In genomic region chr2:47751856-47752414, GRCh38 we compare ENCODE assay signal across 11 cellular contexts. TPM values are rescaled to one million over a fixed set of nuclear protein-coding genes. Genes with fewer than 3 reads are reported as not detected.
A peak's percentile ranks its signal among the peaks of the same experiment; 100 is the strongest.
DNase-seq lines count a peak whose midpoint lies in the region; ATAC-seq, FAIRE-seq and TF ChIP-seq lines count a peak whose summit lies in the region.
"Had no signal": no experiment of that assay in that cellular context is flagged by ENCODE, and none has a peak within 500 bp of the region (broad histone marks: within the 10 kb centered on the region; RNA-seq: fewer than 3 reads in every experiment).

No MANE protein-coding gene starts in this region.

- CTCF ChIA-PET in MCF 10A (lab: Yijun Ruan, JAX) = interaction anchor here (1.6 to 2.3 kb wide), 2 partner anchors 14 to 16 kb away, joined by 5 to 16 read pairs; no protein-coding TSS in a partner anchor

- peaks cover 0 to 16% (median 12%) of the 10 kb centered on the region in 4 donors for H3K4me1 ChIP-seq in tibial nerve

- BruUV-seq in MCF 10A (replicated peaks; lab: Mats Ljungman, UMichigan) = no TSS peak

- H3K9me3 ChIP-seq in tibial nerve = peaks cover 0 to 17% (median 2%) of the 10 kb centered on the region in 4 donors

- POLR2A ChIA-PET in MCF 10A (lab: Yijun Ruan, JAX) = interaction anchor here (0.7 kb wide), 1 partner anchor 141 kb away, joined by 3 read pairs; no protein-coding TSS in a partner anchor

- DNase-seq in natural killer cell treated with Interleukin-12 subunit alpha and Interleukin-12 subunit beta and Interleukin-15 and Interleukin-18, amount 100 ng/mL, for 72 hours (ENCODE audit: low spot score) = no peak
- DNase-seq in natural killer cell (no peak), MCF 10A (ENCODE audit: unreplicated experiment) (no peak), tibial nerve (ENCODE audit: low spot score in 2 of 2) (no peak), RCC 7860 (ENCODE audit: low spot score) (no peak), NOMO-1 (lab: John Stamatoyannopoulos, UW; ENCODE audit: unreplicated experiment in 2 of 2) (no peak), superior temporal gyrus (ENCODE audit: extremely low spot score) (no peak)
- DNase-seq: NCI-H1092, spleen had no signal

- intact Hi-C loops in natural killer cell (cut with micrococcal nuclease) (no loop called here), MCF 10A (cut with micrococcal nuclease) (loop anchor here (5.0 kb wide), 1 partner anchor 120 kb away; no protein-coding TSS in a partner anchor)

- H3K36me3 Mint-ChIP-seq in natural killer cell treated with Interleukin-12 subunit alpha and Interleukin-12 subunit beta and Interleukin-15 and Interleukin-18, amount 100 ng/mL, for 72 hours = peaks cover 2% of the 10 kb centered on the region
- H3K36me3 Mint-ChIP-seq in natural killer cell = no peaks in the 10 kb centered on the region
- no peaks in the 10 kb centered on the region for H3K36me3 Mint-ChIP-seq in MCF 10A (ENCODE audit: insufficient read depth, unreplicated experiment)

- H3K27me3 ChIP-seq in tibial nerve = no peaks in the 10 kb centered on the region
- H3K27me3 ChIP-seq: spleen had no signal

- ATAC-seq in natural killer cell treated with Interleukin-12 subunit alpha and Interleukin-12 subunit beta and Interleukin-15 and Interleukin-18, amount 100 ng/mL, for 72 hours = peak; percentile 37 to 64
- ATAC-seq in natural killer cell = no peak
- peak; percentile 32 for ATAC-seq in HG03457 (IDR thresholded peaks at IDR 0.05; ENCODE audit: unreplicated experiment)

- H3K27me3 Mint-ChIP-seq in natural killer cell treated with Interleukin-12 subunit alpha and Interleukin-12 subunit beta and Interleukin-15 and Interleukin-18, amount 100 ng/mL, for 72 hours = no peaks in the 10 kb centered on the region
- peaks cover 0 to 6% of the 10 kb centered on the region in 2 donors for H3K27me3 Mint-ChIP-seq in natural killer cell (ENCODE audit: low read depth in 2 of 2)
- H3K27me3 Mint-ChIP-seq in MCF 10A (ENCODE audit: insufficient read depth, unreplicated experiment) = no peaks in the 10 kb centered on the region

- H3K27ac Mint-ChIP-seq in natural killer cell treated with Interleukin-12 subunit alpha and Interleukin-12 subunit beta and Interleukin-15 and Interleukin-18, amount 100 ng/mL, for 72 hours = peak overlapping the region; percentile 54 to 83
- H3K27ac Mint-ChIP-seq in natural killer cell = no peak overlapping the region
- peak overlapping the region; percentile 83 for H3K27ac Mint-ChIP-seq in MCF 10A (ENCODE audit: low read depth, unreplicated experiment)

- peak overlapping the region; percentile 72 for H3K4me3 Mint-ChIP-seq in natural killer cell treated with Interleukin-12 subunit alpha and Interleukin-12 subunit beta and Interleukin-15 and Interleukin-18, amount 100 ng/mL, for 72 hours
- H3K4me3 Mint-ChIP-seq in natural killer cell (no peak overlapping the region), MCF 10A (ENCODE audit: unreplicated experiment) (peak overlapping the region; percentile 49)

- H3K27ac ChIP-seq in tibial nerve = peak overlapping the region; percentile 48 to 93 (median 71)

- H3K4me3 ChIP-seq in tibial nerve = no peak overlapping the region
- H3K4me3 ChIP-seq: spleen had no signal

- H3K4me1 Mint-ChIP-seq in natural killer cell treated with Interleukin-12 subunit alpha and Interleukin-12 subunit beta and Interleukin-15 and Interleukin-18, amount 100 ng/mL, for 72 hours (ENCODE audit: low read depth in 2 of 2) = peaks cover 9 to 13% of the 10 kb centered on the region in 2 donors
- H3K4me1 Mint-ChIP-seq in natural killer cell (no peaks in the 10 kb centered on the region), MCF 10A (ENCODE audit: insufficient read depth, unreplicated experiment) (peaks cover 11% of the 10 kb centered on the region)

- no peak for TF ChIP-seq CTCF in natural killer cell (IDR thresholded peaks at IDR 0.05)
- no peak for TF ChIP-seq CTCF in MCF 10A (IDR thresholded peaks at IDR 0.05; ENCODE audit: unreplicated experiment)
- TF ChIP-seq CTCF in tibial nerve (IDR thresholded peaks at IDR 0.05) = no peak

- peak in 1 of 2 donors; percentile 0 for TF ChIP-seq POLR2A in tibial nerve (IDR thresholded peaks at IDR 0.05)

- no peak for FAIRE-seq in RCC 7860 (lab: Jason Lieb, UNC)
- FAIRE-seq: bronchial epithelial cell had no signal

- no peak for TF ChIP-seq EP300 in tibial nerve (IDR thresholded peaks at IDR 0.05)

- H3K9me3 Mint-ChIP-seq in natural killer cell treated with Interleukin-12 subunit alpha and Interleukin-12 subunit beta and Interleukin-15 and Interleukin-18, amount 100 ng/mL, for 72 hours = peaks cover 3% of the 10 kb centered on the region
- H3K9me3 Mint-ChIP-seq in natural killer cell = no peaks in the 10 kb centered on the region
- H3K9me3 Mint-ChIP-seq in MCF 10A (ENCODE audit: unreplicated experiment) = no peaks in the 10 kb centered on the region

- WGBS in tibial nerve, 2 donors = 56 to 59% methylated on average over 10 of the region's 10 CpGs

- no peaks in the 10 kb centered on the region for H3K36me3 ChIP-seq in tibial nerve
- H3K36me3 ChIP-seq: spleen had no signal

RNA-seq across cellular contexts. Expression of gene MSH6, which starts 31.0 kb away (rescaled TPM):
- 10 to 100 TPM; 62.7 to 81.2 TPM for total RNA-seq in natural killer cell treated with Interleukin-12 subunit alpha and Interleukin-12 subunit beta and Interleukin-15 and Interleukin-18, amount 100 ng/mL, for 72 hours
- total RNA-seq in natural killer cell = 10 to 100 TPM; 18.5 to 35.5 (median 26.2) TPM
- 40.3 and 45.3 TPM in 2 replicates for total RNA-seq in MCF 10A (2022)
- 10 to 100 TPM; 32.1 to 43.5 (median 37.6) TPM for total RNA-seq in tibial nerve

Comparison
In these comparisons a context has a peak if more than half of its experiments do, and no peak if none do; other contexts are left out.
1. ATAC-seq: peak in natural killer cell treated with Interleukin-12 subunit alpha and Interleukin-12 subunit beta and Interleukin-15 and Interleukin-18, amount 100 ng/mL, for 72 hours (2 of 2) and HG03457 (single experiment); none in natural killer cell (0 of 3).
2. H3K27ac Mint-ChIP-seq: peak in natural killer cell treated with Interleukin-12 subunit alpha and Interleukin-12 subunit beta and Interleukin-15 and Interleukin-18, amount 100 ng/mL, for 72 hours (2 of 2) and MCF 10A (single experiment); none in natural killer cell (0 of 2).